ENCODE assay signal across 28 cellular contexts in genomic region chr5:40502045-40502444, GRCh38.
"Had no signal": no experiment of that assay in that cellular context is flagged by ENCODE, and none has a peak within 500 bp of the region (broad histone marks: within the 10 kb centered on the region; RNA-seq: fewer than 3 reads in every experiment).

No MANE protein-coding gene starts in this region.

- H3K9me3 ChIP-seq: ascending aorta, SJSA1, SK-N-SH had no signal

- H3K4me1 ChIP-seq: ascending aorta had no signal

- H3K4me3 ChIP-seq: ascending aorta, cardiac muscle cell, SJSA1 had no signal

- FAIRE-seq: TTC549 had no signal

- H3K9me2 ChIP-seq: SK-N-SH had no signal

- H3K27ac ChIP-seq: ascending aorta, cardiac muscle cell, SJSA1 had no signal

- DNase-seq: activated CD4-positive, alpha-beta T cell treated with anti-CD3 and anti-CD28 coated beads for 36 hours; activated CD4-positive, alpha-beta T cell treated with anti-CD3 and anti-CD28 coated beads, Interleukin-2, amount 10 ng/mL, durations not matched to agents 7 days and 5 days; activated CD4-positive, alpha-beta T cell treated with anti-CD3 and anti-CD28 coated beads, Interleukin-2, amount 50 U/mL, for 48 hours; activated CD8-positive, alpha-beta T cell treated with anti-CD3 and anti-CD28 coated beads, Interleukin-2, amount 10 ng/mL, durations not matched to agents 7 days and 5 days; activated gamma-delta T cell; activated naive CD4-positive, alpha-beta T cell treated with Interleukin-2 at 50 U/mL for 16 hours; activated naive CD8-positive, alpha-beta T cell treated with anti-CD3 and anti-CD28 coated beads, Interleukin-2, amount 10 ng/mL, durations not matched to agents 7 days and 5 days; activated T-cell treated with anti-CD3 and anti-CD28 coated beads, Interleukin-2, amount 50 U/mL, for 24 hours; amygdala; NCI-H1092 treated with DMSO at 0.1 percent for 48 hours; NCI-H1417; NCI-H146; NCI-H187; NCI-H2029 treated with DMSO at 0.1 percent for 48 hours; NCI-H2107; NCI-H2171; NCI-H510A; NCI-H526; NCI-H748 treated with DMSO at 0.1 percent for 48 hours; NK-92 treated with Interleukin-12 subunit alpha and Interleukin-12 subunit beta, amount 100 ng/mL, for 24 hours; SHP77; SK-N-SH had no signal

- H3K27me3 ChIP-seq: ascending aorta, SJSA1 had no signal

- ATAC-seq: activated CD4-positive, alpha-beta T cell treated with anti-CD3 and anti-CD28 coated beads for 36 hours; activated CD4-positive, CD25-positive, alpha-beta regulatory T cell treated with anti-CD3 and anti-CD28 coated beads, Interleukin-2, amount 50 U/mL, for 24 hours; activated CD8-positive, alpha-beta T cell treated with anti-CD3 and anti-CD28 coated beads, Interleukin-2, amount 10 ng/mL, durations not matched to agents 7 days and 5 days; WTC11 had no signal

- H3K9ac ChIP-seq: SK-N-SH had no signal

- H3K4me2 ChIP-seq: SK-N-SH had no signal

- H3K36me3 ChIP-seq: ascending aorta, cardiac muscle cell, SJSA1 had no signal
